ENCODE assay signal across 2 cellular contexts in genomic region chr15:40331637-40332036, GRCh38.
TF ChIP-seq lines count a peak whose summit lies in the region.

No MANE protein-coding gene starts in this region.

TF ChIP-seq in SK-N-SH, 30 proteins besides CTCF, POLR2A, EP300 and RAD21:
- TF ChIP-seq NFIC (IDR thresholded peaks at IDR 0.05; ENCODE audit: borderline replicate concordance), result no peak
- TF ChIP-seq JUND (IDR thresholded peaks at IDR 0.05), result 0 out of 2 replicates have a peak, but pooled peaks have one; percentile 8
TF ChIP-seq in SK-N-SH: peak in this region for 1.

TF ChIP-seq in SK-N-SH treated with all-trans-retinoic acid at 6 μM for 48 hours, 23 proteins besides CTCF, POLR2A, EP300 and RAD21:
- TF ChIP-seq RARB (CRISPR knock-in tag; IDR thresholded peaks at IDR 0.05) (no peak), TOX (CRISPR knock-in tag; IDR thresholded peaks at IDR 0.05; ENCODE audit: borderline replicate concordance) (no peak), ZFP3 (CRISPR knock-in tag; IDR thresholded peaks at IDR 0.05) (no peak), ZNF70 (CRISPR knock-in tag; IDR thresholded peaks at IDR 0.05) (no peak), BACH2 (CRISPR knock-in tag; IDR thresholded peaks at IDR 0.05; ENCODE audit: borderline replicate concordance) (no peak), ZNF565 (CRISPR knock-in tag; conservative IDR thresholded peaks at IDR 0.05; ENCODE audit: low read depth) (no peak), POU6F1 (CRISPR knock-in tag; IDR thresholded peaks at IDR 0.05; ENCODE audit: borderline replicate concordance, low read depth) (no peak), SNAI2 (CRISPR knock-in tag; IDR thresholded peaks at IDR 0.05) (no peak), PATZ1 (CRISPR knock-in tag; IDR thresholded peaks at IDR 0.05; ENCODE audit: borderline replicate concordance) (no peak), OSR1 (CRISPR knock-in tag; IDR thresholded peaks at IDR 0.05) (no peak), ESRRG (CRISPR knock-in tag; IDR thresholded peaks at IDR 0.05) (no peak), ARNTL (CRISPR knock-in tag; IDR thresholded peaks at IDR 0.05; ENCODE audit: borderline replicate concordance, low read depth) (no peak), TCF4 (CRISPR knock-in tag; IDR thresholded peaks at IDR 0.05; ENCODE audit: borderline replicate concordance) (no peak), TSHZ2 (CRISPR knock-in tag; IDR thresholded peaks at IDR 0.05) (no peak), CSDC2 (CRISPR knock-in tag; IDR thresholded peaks at IDR 0.05) (no peak)
